In genomic region chr3:152309031-152309430, GRCh38 we compare ENCODE assay signal across 1 cellular context.
TF ChIP-seq lines count a peak whose summit lies in the region.

No MANE protein-coding gene starts in this region.

TF ChIP-seq in IMR-90, 13 proteins besides CTCF, POLR2A, EP300 and RAD21 (continued from another document):
- no peak for TF ChIP-seq MAZ (IDR thresholded peaks at IDR 0.05; ENCODE audit: borderline replicate concordance, low read depth, low read length)
- no peak for TF ChIP-seq FOS (IDR thresholded peaks at IDR 0.05; ENCODE audit: low read depth, low read length)
- TF ChIP-seq BHLHE40 (IDR thresholded peaks at IDR 0.05; ENCODE audit: low read depth, low read length), result no peak
- TF ChIP-seq CHD1 (IDR thresholded peaks at IDR 0.05; ENCODE audit: low read depth, low read length), result no peak
- no peak for TF ChIP-seq MXI1 (IDR thresholded peaks at IDR 0.05; ENCODE audit: borderline replicate concordance, low read depth, low read length)
